ENCODE assay signal across 8 cellular contexts in the genomic region with DNA sequence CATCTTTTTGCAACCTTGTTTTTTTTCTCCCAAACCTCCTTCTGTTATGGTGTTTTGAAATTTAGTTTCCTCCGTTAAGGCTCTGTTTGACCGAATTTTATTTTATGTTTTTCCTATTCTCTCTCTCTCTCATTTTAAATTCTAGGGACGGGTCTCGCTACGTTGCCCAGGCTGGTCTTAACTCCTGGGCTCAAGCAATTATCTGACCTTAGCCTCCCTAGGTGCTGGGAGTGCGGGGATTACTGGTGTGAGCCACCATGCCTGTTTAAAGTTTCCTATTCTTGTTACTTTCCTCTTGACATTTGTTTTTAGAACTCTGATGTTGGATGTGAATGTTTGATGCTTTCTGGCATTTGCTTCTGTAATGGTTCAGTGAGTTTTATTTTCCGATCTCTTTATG. TPM values are rescaled to one million over a fixed set of nuclear protein-coding genes. Genes with fewer than 3 reads are reported as not detected.
DNase-seq lines count a peak whose midpoint lies in the region; ATAC-seq and TF ChIP-seq lines count a peak whose summit lies in the region.

No MANE protein-coding gene starts in this region.

- peaks cover 0 to 13% (median 0%) of the 10 kb centered on the region in 3 experiments for H3K36me3 ChIP-seq in naive thymus-derived CD4-positive, alpha-beta T cell (ENCODE audit: control insufficient read depth in 2 of 3, insufficient read depth in 3 of 3, low read length in 3 of 3)

- peaks cover 0 to 5% (median 0%) of the 10 kb centered on the region in 11 donors for H3K9me3 Mint-ChIP-seq in naive thymus-derived CD4-positive, alpha-beta T cell

- H3K4me1 ChIP-seq in naive thymus-derived CD4-positive, alpha-beta T cell (ENCODE audit: control insufficient read depth in 2 of 2, insufficient read depth in 2 of 2, low read length in 2 of 2), result peaks cover 12 to 13% of the 10 kb centered on the region in 2 donors

- no peaks in the 10 kb centered on the region for H3K9me3 ChIP-seq in AG04450 (ENCODE audit: control insufficient read depth, insufficient read depth, low read length)
- H3K9me3 ChIP-seq in naive thymus-derived CD4-positive, alpha-beta T cell (ENCODE audit: control insufficient read depth in 2 of 3, low read length in 3 of 3), result no peaks in the 10 kb centered on the region

- peaks cover 19 to 43% (median 35%) of the 10 kb centered on the region in 7 donors for H3K4me1 Mint-ChIP-seq in naive thymus-derived CD4-positive, alpha-beta T cell

- H3K27me3 ChIP-seq in AG04450 (ENCODE audit: control insufficient read depth, insufficient read depth, low read length), result no peaks in the 10 kb centered on the region
- no peaks in the 10 kb centered on the region for H3K27me3 ChIP-seq in naive thymus-derived CD4-positive, alpha-beta T cell (ENCODE audit: control insufficient read depth in 2 of 2, insufficient read depth in 2 of 2, low read length in 2 of 2)

- intact Hi-C loops in naive thymus-derived CD4-positive, alpha-beta T cell (cut with micrococcal nuclease), result loop anchor here (1.0 to 10.0 kb wide), 10 partner anchors 9 to 1693 kb away; a partner anchor contains a TSS

- ATAC-seq in naive thymus-derived CD4-positive, alpha-beta T cell, result no peak
- no peak for ATAC-seq in HG03460 (IDR thresholded peaks at IDR 0.05; ENCODE audit: unreplicated experiment)

- H3K27me3 Mint-ChIP-seq in naive thymus-derived CD4-positive, alpha-beta T cell, result peaks cover 0 to 25% (median 0%) of the 10 kb centered on the region in 5 donors

- CTCF ChIA-PET in AG04450 (lab: Charles Lee), result interaction anchor here (1.0 kb wide), 1 partner anchor 71 kb away, joined by 4 read pairs; no protein-coding TSS in a partner anchor
- CTCF ChIA-PET in naive thymus-derived CD4-positive, alpha-beta T cell (lab: Charles Lee), result no interaction called here

- no peak for TF ChIP-seq CTCF in AG04450 (IDR thresholded peaks at IDR 0.05; ENCODE audit: low read depth, low read length)
- TF ChIP-seq CTCF in choroid plexus epithelial cell (conservative IDR thresholded peaks at IDR 0.05; ENCODE audit: low read depth, low read length), result no peak

- H3K27ac Mint-ChIP-seq in naive thymus-derived CD4-positive, alpha-beta T cell, result peak overlapping the region; percentile 49 to 84 (median 80)

- peak overlapping the region; percentile 88 to 96 (median 92) for H3K4me3 Mint-ChIP-seq in naive thymus-derived CD4-positive, alpha-beta T cell

- POLR2A ChIA-PET in AG04450 (lab: Yijun Ruan, JAX), result interaction anchor here (0.7 kb wide), 2 partner anchors 11 to 1866 kb away, joined by 3 read pairs; no protein-coding TSS in a partner anchor
- POLR2A ChIA-PET in naive thymus-derived CD4-positive, alpha-beta T cell (lab: Charles Lee), result interaction anchor here (1.4 kb wide), 1 partner anchor 12 kb away, joined by 4 read pairs; no protein-coding TSS in a partner anchor

- DNase-seq in AG04450 (ENCODE audit: low read depth, low spot score) (no peak), choroid plexus epithelial cell (ENCODE audit: low read depth) (no peak), superior temporal gyrus (ENCODE audit: extremely low spot score) (no peak), mesenteric fat pad (ENCODE audit: low spot score) (no peak), D341Med (ENCODE audit: low spot score) (no peak)
- DNase-seq in Jurkat, Clone E6-1 (ENCODE audit: low read depth, low spot score), result no peak
- no peak for DNase-seq in naive thymus-derived CD4-positive, alpha-beta T cell

- H3K4me3 ChIP-seq in AG04450 (ENCODE audit: low read depth, low read length) (peak overlapping the region; percentile 88), choroid plexus epithelial cell (ENCODE audit: low read depth, low read length) (peak overlapping the region; percentile 98)
- peak overlapping the region; percentile 81 for H3K4me3 ChIP-seq in Jurkat, Clone E6-1 (ENCODE audit: low read length)
- peak overlapping the region; percentile 84 for H3K4me3 ChIP-seq in naive thymus-derived CD4-positive, alpha-beta T cell (ENCODE audit: low read length)

- no peak overlapping the region for H3K27ac ChIP-seq in AG04450 (ENCODE audit: low read depth, low read length)
- H3K27ac ChIP-seq in naive thymus-derived CD4-positive, alpha-beta T cell (ENCODE audit: low read depth, low read length), result peak overlapping the region; percentile 72

- H3K36me3 Mint-ChIP-seq in naive thymus-derived CD4-positive, alpha-beta T cell, result peaks cover 4 to 20% (median 7%) of the 10 kb centered on the region in 5 donors

RNA-seq across cellular contexts. Expression of a gene that starts 1.0 kb away (rescaled TPM):
- 99.8 and 102 TPM in 2 replicates for polyA plus RNA-seq in AG04450 (2011; rRNA removed)
- polyA minus RNA-seq in AG04450 (2011; rRNA and poly(A)+ RNA removed), result 129 and 147 TPM in 2 replicates
- polyA plus RNA-seq in Jurkat, Clone E6-1 (2012; ENCODE audit: insufficient read depth, insufficient read length), result 71.3 TPM
- 10 to 100 TPM; 40.1 to 66.2 (median 45.6) TPM for total RNA-seq in naive thymus-derived CD4-positive, alpha-beta T cell
- 10 to 100 TPM; 39.7 to 72.4 TPM for polyA plus RNA-seq in naive thymus-derived CD4-positive, alpha-beta T cell
- total RNA-seq in mesenteric fat pad, result 50.8 TPM

RNA-seq across cellular contexts. Expression of a gene that starts 9.0 kb away (rescaled TPM):
- 15.8 and 16.0 TPM in 2 replicates for polyA plus RNA-seq in AG04450 (2011; rRNA removed)
- polyA minus RNA-seq in AG04450 (2011; rRNA and poly(A)+ RNA removed), result 22.0 and 23.8 TPM in 2 replicates
- not detected for polyA plus RNA-seq in Jurkat, Clone E6-1 (2012; ENCODE audit: insufficient read depth, insufficient read length)
- under 1 TPM in 1 of 5 experiments, not detected in 4; 0.34 TPM for total RNA-seq in naive thymus-derived CD4-positive, alpha-beta T cell
- polyA plus RNA-seq in naive thymus-derived CD4-positive, alpha-beta T cell, result not detected
- total RNA-seq in mesenteric fat pad, result 27.7 TPM

Comparison
In these comparisons a context has a peak if more than half of its experiments do, and no peak if none do; other contexts are left out.
1. RNA of a gene that starts 9.0 kb away (total RNA-seq): 27.7 TPM in mesenteric fat pad (single experiment); 0.34 TPM in naive thymus-derived CD4-positive, alpha-beta T cell; every median in the first group is over 10 times any median in the second.
2. Peak in every context shown above with its lines, with median percentiles within 50 percentile points of each other: H3K4me3 ChIP-seq.